20 cellular contexts compared by ENCODE assay signal in genomic region chr1:177122869-177123268, GRCh38. TPM values are rescaled to one million over a fixed set of nuclear protein-coding genes. Genes with fewer than 3 reads are reported as not detected.
"Had no signal": no experiment of that assay in that cellular context is flagged by ENCODE, and none has a peak within 500 bp of the region (broad histone marks: within the 10 kb centered on the region; RNA-seq: fewer than 3 reads in every experiment).

No MANE protein-coding gene starts in this region.

- H3K27me3 Mint-ChIP-seq: activated CD4-positive, alpha-beta memory T cell treated with anti-CD3 and anti-CD28 coated beads, Interleukin-2, amount 10 ng/mL, durations not matched to agents 7 days and 5 days; activated CD8-positive, alpha-beta memory T cell treated with anti-CD3 and anti-CD28 coated beads, Interleukin-2, amount 10 ng/mL, durations not matched to agents 7 days and 5 days; activated naive CD8-positive, alpha-beta T cell treated with anti-CD3 and anti-CD28 coated beads, Interleukin-2, amount 10 ng/mL, durations not matched to agents 7 days and 5 days had no signal

- H3K4me3 Mint-ChIP-seq: activated B cell treated with CpG ODN at 0.5 μM for 24 hours; activated CD4-positive, alpha-beta memory T cell treated with anti-CD3 and anti-CD28 coated beads, Interleukin-2, amount 10 ng/mL, durations not matched to agents 7 days and 5 days; activated CD8-positive, alpha-beta memory T cell treated with anti-CD3 and anti-CD28 coated beads, Interleukin-2, amount 10 ng/mL, durations not matched to agents 7 days and 5 days; activated naive CD8-positive, alpha-beta T cell treated with anti-CD3 and anti-CD28 coated beads, Interleukin-2, amount 10 ng/mL, durations not matched to agents 7 days and 5 days; effector memory CD8-positive, alpha-beta T cell; nephron had no signal

- H3K4me1 ChIP-seq: body of pancreas, tibial nerve, uterus had no signal

- ATAC-seq: activated CD8-positive, alpha-beta memory T cell treated with anti-CD3 and anti-CD28 coated beads, Interleukin-2, amount 10 ng/mL, durations not matched to agents 7 days and 5 days; body of pancreas; effector memory CD8-positive, alpha-beta T cell; left lobe of liver; stimulated activated naive CD8-positive, alpha-beta T cell treated with anti-CD3 and anti-CD28 coated beads, Interleukin-15, Interleukin-2, amounts not matched to agents 100 U/mL and 50 U/mL, for 24 hours had no signal

- H3K9me3 Mint-ChIP-seq: activated B cell treated with CpG ODN at 0.5 μM for 24 hours; activated naive CD8-positive, alpha-beta T cell treated with anti-CD3 and anti-CD28 coated beads, Interleukin-2, amount 10 ng/mL, durations not matched to agents 7 days and 5 days; nephron had no signal

- H3K9me3 ChIP-seq: body of pancreas, tibial nerve, uterus had no signal

- H3K36me3 Mint-ChIP-seq: activated CD8-positive, alpha-beta memory T cell treated with anti-CD3 and anti-CD28 coated beads, Interleukin-2, amount 10 ng/mL, durations not matched to agents 7 days and 5 days; activated naive CD8-positive, alpha-beta T cell treated with anti-CD3 and anti-CD28 coated beads, Interleukin-2, amount 10 ng/mL, durations not matched to agents 7 days and 5 days had no signal

- H3K4me3 ChIP-seq: body of pancreas, lung, tibial nerve, uterus had no signal

- H3K4me1 Mint-ChIP-seq: activated B cell treated with CpG ODN at 0.5 μM for 24 hours; activated CD4-positive, alpha-beta memory T cell treated with anti-CD3 and anti-CD28 coated beads, Interleukin-2, amount 10 ng/mL, durations not matched to agents 7 days and 5 days; activated CD8-positive, alpha-beta memory T cell treated with anti-CD3 and anti-CD28 coated beads, Interleukin-2, amount 10 ng/mL, durations not matched to agents 7 days and 5 days; activated naive CD8-positive, alpha-beta T cell treated with anti-CD3 and anti-CD28 coated beads, Interleukin-2, amount 10 ng/mL, durations not matched to agents 7 days and 5 days had no signal

- H3K27ac ChIP-seq: body of pancreas, tibial nerve, uterus had no signal

- H3K27me3 ChIP-seq: body of pancreas, tibial nerve, uterus had no signal

- H3K36me3 ChIP-seq: tibial nerve, uterus had no signal

- H3K27ac Mint-ChIP-seq: activated B cell treated with CpG ODN at 0.5 μM for 24 hours; activated CD4-positive, alpha-beta memory T cell treated with anti-CD3 and anti-CD28 coated beads, Interleukin-2, amount 10 ng/mL, durations not matched to agents 7 days and 5 days; activated CD8-positive, alpha-beta memory T cell treated with anti-CD3 and anti-CD28 coated beads, Interleukin-2, amount 10 ng/mL, durations not matched to agents 7 days and 5 days; activated naive CD8-positive, alpha-beta T cell treated with anti-CD3 and anti-CD28 coated beads, Interleukin-2, amount 10 ng/mL, durations not matched to agents 7 days and 5 days; effector memory CD8-positive, alpha-beta T cell; nephron had no signal

- DNase-seq: activated B cell treated with CpG ODN at 0.5 μM for 24 hours; activated CD4-positive, alpha-beta memory T cell treated with anti-CD3 and anti-CD28 coated beads, Interleukin-2, amount 10 ng/mL, durations not matched to agents 7 days and 5 days; activated CD4-positive, alpha-beta T cell treated with anti-CD3 and anti-CD28 coated beads for 4 hours; activated CD8-positive, alpha-beta memory T cell treated with anti-CD3 and anti-CD28 coated beads, Interleukin-2, amount 10 ng/mL, durations not matched to agents 7 days and 5 days; activated naive CD4-positive, alpha-beta T cell treated with Interleukin-2 at 50 U/mL for 16 hours; activated naive CD8-positive, alpha-beta T cell treated with anti-CD3 and anti-CD28 coated beads, Interleukin-2, amount 10 ng/mL, durations not matched to agents 7 days and 5 days; amygdala; body of pancreas; effector memory CD8-positive, alpha-beta T cell; retina; stimulated activated CD4-positive, alpha-beta T cell treated with anti-CD3 and anti-CD28 coated beads, Interleukin-2, amount 100 ng/mL, for 24 hours; stimulated activated naive CD8-positive, alpha-beta T cell treated with anti-CD3 and anti-CD28 coated beads, Interleukin-15, Interleukin-2, amounts not matched to agents 100 U/mL and 50 U/mL, for 24 hours; T-helper 2 cell; uterus had no signal

RNA-seq across cellular contexts. Expression of gene ASTN1, which starts 41.6 kb away (rescaled TPM):
- total RNA-seq: activated B cell treated with CpG ODN at 0.5 μM for 24 hours; activated CD4-positive, alpha-beta memory T cell treated with anti-CD3 and anti-CD28 coated beads, Interleukin-2, amount 10 ng/mL, durations not matched to agents 7 days and 5 days; activated CD8-positive, alpha-beta memory T cell treated with anti-CD3 and anti-CD28 coated beads, Interleukin-2, amount 10 ng/mL, durations not matched to agents 7 days and 5 days; activated naive CD8-positive, alpha-beta T cell treated with anti-CD3 and anti-CD28 coated beads, Interleukin-2, amount 10 ng/mL, durations not matched to agents 7 days and 5 days; dermis microvascular lymphatic vessel endothelial cell; fibroblast of villous mesenchyme had no signal

RNA-seq across cellular contexts. Expression of gene BRINP2, which starts 47.9 kb away (rescaled TPM):
- total RNA-seq: activated B cell treated with CpG ODN at 0.5 μM for 24 hours; activated CD4-positive, alpha-beta memory T cell treated with anti-CD3 and anti-CD28 coated beads, Interleukin-2, amount 10 ng/mL, durations not matched to agents 7 days and 5 days; activated CD8-positive, alpha-beta memory T cell treated with anti-CD3 and anti-CD28 coated beads, Interleukin-2, amount 10 ng/mL, durations not matched to agents 7 days and 5 days; activated naive CD8-positive, alpha-beta T cell treated with anti-CD3 and anti-CD28 coated beads, Interleukin-2, amount 10 ng/mL, durations not matched to agents 7 days and 5 days; body of pancreas; dermis microvascular lymphatic vessel endothelial cell; fibroblast of villous mesenchyme; tibial nerve had no signal
